In the genomic region with DNA sequence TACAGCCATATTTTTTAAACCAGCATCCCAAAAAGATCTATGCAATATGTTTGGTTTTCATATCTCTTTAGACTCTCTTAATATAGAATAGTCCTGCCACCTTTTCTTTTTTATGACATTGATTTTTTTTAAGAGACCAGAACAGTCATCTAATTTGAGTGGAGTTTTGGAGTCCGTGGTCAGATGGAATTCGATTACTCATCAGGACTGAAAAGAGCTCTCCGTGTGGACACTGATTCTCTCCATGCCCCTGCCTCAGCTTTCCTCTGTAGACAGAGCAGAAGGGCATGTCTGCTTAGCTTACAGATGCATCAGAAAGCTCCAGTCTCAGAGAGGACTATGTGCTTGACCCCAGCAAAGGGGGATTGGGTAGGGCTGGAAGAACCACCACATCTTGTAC, we compare ENCODE assay signal across 15 cellular contexts. TPM values are rescaled to one million over a fixed set of nuclear protein-coding genes. Genes with fewer than 3 reads are reported as not detected.
DNase-seq lines count a peak whose midpoint lies in the region; ATAC-seq and TF ChIP-seq lines count a peak whose summit lies in the region.
"Had no signal": no experiment of that assay in that cellular context is flagged by ENCODE, and none has a peak within 500 bp of the region (broad histone marks: within the 10 kb centered on the region; RNA-seq: fewer than 3 reads in every experiment).

No MANE protein-coding gene starts in this region.

- H3K79me2 ChIP-seq in Karpas-422 (ENCODE audit: low read length) (no peaks in the 10 kb centered on the region), mammary epithelial cell (ENCODE audit: insufficient read depth, low read length) (no peaks in the 10 kb centered on the region), hepatocyte (no peaks in the 10 kb centered on the region)

- 11% methylated on average over 3 of the region's 3 CpGs for WGBS in mammary epithelial cell (ENCODE audit: low coverage, missing lambda C conversion rate)
- WGBS in hepatocyte (ENCODE audit: low lambda C conversion rate, missing lambda C conversion rate): 67% methylated on average over 3 of the region's 3 CpGs
- 50% methylated on average over 3 of the region's 3 CpGs for WGBS in esophagus muscularis mucosa

- H3K4me3 ChIP-seq in BLaER1 treated with 17β-estradiol and CSF1 and Interleukin-3, amounts not matched to agents 10 nM and 100 nM: 0 out of 20 replicates have a peak overlapping the region, but pooled peaks of 1 of the 10 experiments have one; percentile 7
- H3K4me3 ChIP-seq in Karpas-422 (ENCODE audit: low read length) (no peak overlapping the region), mammary epithelial cell (replicated peaks in 1 of 3; ENCODE audit: insufficient read depth in 1 of 3, low read depth in 2 of 3, low read length in 3 of 3) (peak overlapping the region in 1 of 3 experiments; percentile 40), hepatocyte (no peak overlapping the region), esophagus muscularis mucosa (no peak overlapping the region)
- H3K4me3 ChIP-seq: GM23338 had no signal

- no peaks in the 10 kb centered on the region for H3K27me3 ChIP-seq in BLaER1 treated with 17β-estradiol and CSF1 and Interleukin-3, amounts not matched to agents 10 nM and 100 nM
- H3K27me3 ChIP-seq in Karpas-422 (ENCODE audit: low read length): no peaks in the 10 kb centered on the region
- H3K27me3 ChIP-seq in mammary epithelial cell (ENCODE audit: insufficient read depth, low read length): no peaks in the 10 kb centered on the region
- H3K27me3 ChIP-seq in hepatocyte: no peaks in the 10 kb centered on the region
- no peaks in the 10 kb centered on the region for H3K27me3 ChIP-seq in esophagus muscularis mucosa

- peak overlapping the region; percentile 33 to 74 (median 63) for H3K4me2 ChIP-seq in BLaER1 treated with 17β-estradiol and CSF1 and Interleukin-3, amounts not matched to agents 10 nM and 100 nM
- H3K4me2 ChIP-seq in Karpas-422 (ENCODE audit: low read depth, low read length, poor library complexity, severe bottlenecking) (no peak overlapping the region), mammary epithelial cell (ENCODE audit: insufficient read depth, low read depth, low read length) (peak overlapping the region; percentile 80), hepatocyte (no peak overlapping the region)
- H3K4me2 ChIP-seq: GM23338 had no signal

- no peak for TF ChIP-seq POLR2A in esophagus muscularis mucosa (IDR thresholded peaks at IDR 0.05; ENCODE audit: low read depth)

- dilution Hi-C loops in mammary epithelial cell (cut with HindIII; ENCODE audit: low sequenced_read_pairs): no loop called here

- H3K9me3 ChIP-seq in BLaER1 treated with 17β-estradiol and CSF1 and Interleukin-3, amounts not matched to agents 10 nM and 100 nM (replicated peaks in 1 of 11): peaks cover 44 to 50% (median 46%) of the 10 kb centered on the region in 11 experiments
- H3K9me3 ChIP-seq in Karpas-422 (ENCODE audit: low read length): peaks cover 12% of the 10 kb centered on the region; the same call in 1 of the 2 replicates
- peaks cover 16% of the 10 kb centered on the region for H3K9me3 ChIP-seq in mammary epithelial cell (replicated peaks; ENCODE audit: insufficient read depth, low read length)
- peaks cover 14% of the 10 kb centered on the region for H3K9me3 ChIP-seq in hepatocyte (ENCODE audit: low read depth)
- peaks cover 0 to 25% (median 18%) of the 10 kb centered on the region in 4 donors for H3K9me3 ChIP-seq in esophagus muscularis mucosa

- H2AFZ ChIP-seq in Karpas-422 (ENCODE audit: low read length) (no peak overlapping the region), mammary epithelial cell (ENCODE audit: low read depth, low read length) (peak overlapping the region; percentile 59), hepatocyte (no peak overlapping the region)
- H2AFZ ChIP-seq: GM23338 had no signal

- peak overlapping the region in 2 of 11 experiments; percentile 56 to 76; a peak in 2 of 22 replicates for H3K27ac ChIP-seq in BLaER1 treated with 17β-estradiol and CSF1 and Interleukin-3, amounts not matched to agents 10 nM and 100 nM
- H3K27ac ChIP-seq in Karpas-422 (ENCODE audit: low read length): no peak overlapping the region
- H3K27ac ChIP-seq in mammary epithelial cell (ENCODE audit: insufficient read depth, low read depth, low read length): no peak overlapping the region
- H3K27ac ChIP-seq in hepatocyte: no peak overlapping the region
- no peak overlapping the region for H3K27ac ChIP-seq in esophagus muscularis mucosa (replicated peaks in 1 of 4)

- BruUV-seq in mammary epithelial cell (replicated peaks; lab: Mats Ljungman, UMichigan): no TSS peak

- peak overlapping the region in 1 of 11 experiments; percentile 34; a peak in 1 of 22 replicates for H3K9ac ChIP-seq in BLaER1 treated with 17β-estradiol and CSF1 and Interleukin-3, amounts not matched to agents 10 nM and 100 nM
- H3K9ac ChIP-seq in Karpas-422 (ENCODE audit: low read length) (no peak overlapping the region), mammary epithelial cell (ENCODE audit: insufficient read depth, low read length) (no peak overlapping the region)

- no peak for TF ChIP-seq EP300 in esophagus muscularis mucosa (IDR thresholded peaks at IDR 0.05)

- intact Hi-C loops in mammary epithelial cell (cut with micrococcal nuclease) (no loop called here), esophagus muscularis mucosa (cut with DNase I) (no loop called here)

- peaks cover 0 to 15% (median 0%) of the 10 kb centered on the region in 11 experiments; a peak in 6 of 22 replicates for H3K36me3 ChIP-seq in BLaER1 treated with 17β-estradiol and CSF1 and Interleukin-3, amounts not matched to agents 10 nM and 100 nM
- H3K36me3 ChIP-seq in Karpas-422 (ENCODE audit: insufficient read depth, low read length) (no peaks in the 10 kb centered on the region), mammary epithelial cell (ENCODE audit: insufficient read depth, low read length) (no peaks in the 10 kb centered on the region), hepatocyte (replicated peaks; ENCODE audit: insufficient read depth, low read depth) (no peaks in the 10 kb centered on the region), esophagus muscularis mucosa (no peaks in the 10 kb centered on the region)

- peaks cover 25 to 59% (median 50%) of the 10 kb centered on the region in 10 experiments for H3K4me1 ChIP-seq in BLaER1 treated with 17β-estradiol and CSF1 and Interleukin-3, amounts not matched to agents 10 nM and 100 nM
- H3K4me1 ChIP-seq in Karpas-422 (ENCODE audit: low read length) (no peaks in the 10 kb centered on the region), mammary epithelial cell (ENCODE audit: insufficient read depth, low read length) (peaks cover 16% of the 10 kb centered on the region), hepatocyte (ENCODE audit: insufficient read depth) (no peaks in the 10 kb centered on the region), esophagus muscularis mucosa (peaks cover 0 to 6% (median 0%) of the 10 kb centered on the region in 4 donors)
- H3K4me1 ChIP-seq: Caco-2 had no signal

- ATAC-seq in HG02763 (IDR thresholded peaks at IDR 0.05; ENCODE audit: unreplicated experiment): no peak
- ATAC-seq: GM23338; stimulated activated effector memory CD8-positive, alpha-beta T cell treated with anti-CD3 and anti-CD28 coated beads, Interleukin-12 subunit alpha, Interleukin-12 subunit beta, amount 100 ng/mL, for 72 hours had no signal

- H4K20me1 ChIP-seq in BLaER1 treated with 17β-estradiol and CSF1 and Interleukin-3, amounts not matched to agents 10 nM and 100 nM: no peaks in the 10 kb centered on the region
- no peaks in the 10 kb centered on the region for H4K20me1 ChIP-seq in Karpas-422 (ENCODE audit: insufficient read depth, low read depth, low read length)
- H4K20me1 ChIP-seq in mammary epithelial cell (ENCODE audit: insufficient read depth, low read length): no peaks in the 10 kb centered on the region
- no peaks in the 10 kb centered on the region for H4K20me1 ChIP-seq in hepatocyte (ENCODE audit: insufficient read depth, poor library complexity, severe bottlenecking)

- DNase-seq in Karpas-422 (peak; percentile 19), mammary epithelial cell (peak; percentile 81), myocyte (ENCODE audit: low read depth) (peak; percentile 73), hepatocyte (ENCODE audit: low spot score) (no peak), esophagus muscularis mucosa (ENCODE audit: extremely low spot score) (no peak), NCI-H345 treated with DMSO at 0.1 percent for 48 hours (lab: John Stamatoyannopoulos, UW; ENCODE audit: unreplicated experiment) (no peak)
- DNase-seq: activated T-cell treated with anti-CD3 and anti-CD28 coated beads, Interleukin-2, amount 50 U/mL, for 1 hour; Caco-2; NCI-H345; nucleus accumbens; SHP77 treated with DMSO at 0.1 percent for 48 hours had no signal

- H3K9me2 ChIP-seq in Karpas-422 (replicated peaks; ENCODE audit: insufficient read depth, low read length) (no peaks in the 10 kb centered on the region), hepatocyte (replicated peaks; ENCODE audit: insufficient read depth) (no peaks in the 10 kb centered on the region)

- TF ChIP-seq CTCF in mammary epithelial cell (conservative IDR thresholded peaks at IDR 0.05 in 1 of 2, IDR thresholded peaks at IDR 0.05 in 1 of 2; ENCODE audit: extremely low read depth in 1 of 2, insufficient read depth in 1 of 2, low read depth in 1 of 2, low read length in 2 of 2) (no peak), hepatocyte (IDR thresholded peaks at IDR 0.05; ENCODE audit: poor library complexity) (no peak), esophagus muscularis mucosa (IDR thresholded peaks at IDR 0.05) (no peak)

- in situ Hi-C loops in mammary epithelial cell (cut with MboI; ENCODE audit: low sequenced_read_pairs in 2 of 2): no loop called here

- CTCF ChIA-PET in mammary epithelial cell (lab: Charles Lee; ENCODE audit: low non-redundant PET): interaction anchor here (0.6 kb wide), 1 partner anchor 26 kb away, joined by 7 read pairs; no protein-coding TSS in a partner anchor

RNA-seq across cellular contexts. Expression of a gene that starts 27.8 kb away (rescaled TPM):
- not detected in 2 replicates for total RNA-seq in Karpas-422 (2014; rRNA removed; shearing (Covaris generic); ENCODE audit: low replicate concordance)
- total RNA-seq in mammary epithelial cell (under 1 TPM in 1 of 2 donors, not detected in 1; 0.28 TPM), myocyte (not detected in 2 replicates), hepatocyte (not detected in 2 replicates), esophagus muscularis mucosa (not detected)
- polyA plus RNA-seq in mammary epithelial cell (0.07 TPM), hepatocyte (0.43 TPM in 1 of 2 replicates, not detected in the other)
- not detected for polyA minus RNA-seq in mammary epithelial cell
- 0.29 TPM for polyA plus RNA-seq in myocyte (2012)
- total RNA-seq: GM23338 had no signal

RNA-seq across cellular contexts. Expression of a gene that starts 49.7 kb away (rescaled TPM):
- total RNA-seq in Karpas-422 (2014; rRNA removed; shearing (Covaris generic); ENCODE audit: low replicate concordance): 1.2 and 3.6 TPM in 2 replicates
- total RNA-seq in mammary epithelial cell (100 to 1,000 TPM; 114 to 136 TPM), myocyte (63.6 and 103 TPM in 2 replicates), hepatocyte (38.6 and 42.4 TPM in 2 replicates), esophagus muscularis mucosa (10 to 100 TPM; 53.2 to 79.0 (median 66.5) TPM)
- polyA plus RNA-seq in mammary epithelial cell (41.2 TPM), hepatocyte (23.9 and 26.1 TPM in 2 replicates)
- polyA minus RNA-seq in mammary epithelial cell: 266 TPM
- polyA plus RNA-seq in myocyte (2012): 66.2 TPM

Comparison
In these comparisons a context has a peak if more than half of its experiments do, and no peak if none do; other contexts are left out.
1. H3K4me2 ChIP-seq: peak in BLaER1 treated with 17β-estradiol and CSF1 and Interleukin-3, amounts not matched to agents 10 nM and 100 nM (11 of 11) and mammary epithelial cell (single experiment); none in Karpas-422 (single experiment) and hepatocyte (single experiment).
2. DNase-seq: peak in Karpas-422 (single experiment), mammary epithelial cell (single experiment) and myocyte (single experiment); none in hepatocyte (single experiment), esophagus muscularis mucosa (single experiment) and NCI-H345 treated with DMSO at 0.1 percent for 48 hours (single experiment).